Comparison of ENCODE assay signal across 20 cellular contexts in the genomic region with DNA sequence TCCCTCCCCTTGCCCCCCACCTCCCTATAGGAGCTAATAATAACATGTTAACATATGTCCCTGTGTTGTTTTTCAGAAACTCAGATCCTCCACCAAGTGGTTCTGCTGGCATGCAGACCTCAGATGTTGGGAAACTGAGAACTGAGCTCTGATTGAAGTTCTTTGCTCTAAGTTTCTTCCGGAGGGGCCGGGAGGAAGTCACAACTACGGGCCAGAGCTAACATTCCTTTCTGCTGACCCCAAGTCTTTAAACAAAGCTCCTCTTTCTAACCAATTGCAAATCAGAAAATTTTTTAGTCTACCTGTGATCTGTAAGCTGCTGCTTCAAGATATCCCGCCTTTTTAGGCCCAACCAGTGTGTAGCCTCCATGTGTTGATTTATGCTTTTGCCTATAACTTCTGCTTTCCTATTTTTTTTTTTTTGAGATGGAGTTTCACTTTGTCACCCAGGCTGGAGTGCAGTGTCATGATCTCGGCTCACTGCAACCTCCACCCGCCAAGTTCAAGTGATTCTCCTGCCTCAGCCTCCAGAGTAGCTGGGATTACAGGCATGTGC.
DNase-seq lines count a peak whose midpoint lies in the region; ATAC-seq and TF ChIP-seq lines count a peak whose summit lies in the region.
"Had no signal": no experiment of that assay in that cellular context is flagged by ENCODE, and none has a peak within 500 bp of the region (broad histone marks: within the 10 kb centered on the region; RNA-seq: fewer than 3 reads in every experiment).

No MANE protein-coding gene starts in this region.

- CTCF ChIA-PET in IMR-90 (lab: Yijun Ruan, JAX), result interaction anchor here (0.6 kb wide), 1 partner anchor 154 kb away, joined by 3 read pairs; no protein-coding TSS in a partner anchor

- H3K27ac ChIP-seq in IMR-90 (ENCODE audit: insufficient read depth, low read length) (peak overlapping the region; percentile 14; the same call in 1 of the 2 replicates), upper lobe of left lung (no peak overlapping the region)
- H3K27ac ChIP-seq: SK-N-MC had no signal

- H2BK15ac ChIP-seq in IMR-90 (ENCODE audit: low read depth, low read length), result no peak overlapping the region

- BruUV-seq in IMR-90 (replicated peaks; lab: Mats Ljungman, UMichigan), result no TSS peak

- no peak overlapping the region for H2BK120ac ChIP-seq in IMR-90 (ENCODE audit: low read depth, low read length)

- H3K27me3 ChIP-seq in IMR-90 (ENCODE audit: control insufficient read depth, insufficient read depth, low read length) (peaks cover 16% of the 10 kb centered on the region), upper lobe of left lung (no peaks in the 10 kb centered on the region)
- H3K27me3 ChIP-seq: MG63 had no signal

- no peak overlapping the region for H2BK5ac ChIP-seq in IMR-90 (ENCODE audit: low read depth, low read length, poor library complexity, severe bottlenecking)

- peak overlapping the region; percentile 11 for H3K4me3 Mint-ChIP-seq in neural crest cell
- H3K4me3 Mint-ChIP-seq: HFFc6 had no signal

- peak overlapping the region; percentile 49; the same call in 1 of the 2 replicates for H3K4me2 ChIP-seq in IMR-90 (ENCODE audit: low read depth, low read length)

- DNase-seq in IMR-90, result no peak
- peak; percentile 63 for DNase-seq in NOMO-1 treated with dmso at 0.1 percent for 144 hours (lab: John Stamatoyannopoulos, UW; ENCODE audit: unreplicated experiment)
- peak; percentile 35 for DNase-seq in choroid plexus epithelial cell (ENCODE audit: low read depth)
- no peak for DNase-seq in neural crest cell (ENCODE audit: low read depth, low spot score)
- DNase-seq in upper lobe of left lung, result no peak
- DNase-seq in NCI-H1417 (lab: John Stamatoyannopoulos, UW), result no peak
- no peak for DNase-seq in Right ventricle myocardium inferior (ENCODE audit: missing footprints)
- DNase-seq: C1 segment of cervical spinal cord, DMS 273 treated with DMSO at 0.1 percent for 48 hours, GOT3, HFFc6, Karpas-422, MG63, NCI-H1417 treated with DMSO at 0.1 percent for 48 hours, NCI-H1930, NCI-H2171, NCI-H446, NCI-H69 had no signal

- no peak overlapping the region for H3K23ac ChIP-seq in IMR-90 (ENCODE audit: low read depth, low read length)

- H3K36me3 Mint-ChIP-seq in neural crest cell (ENCODE audit: low read depth), result no peaks in the 10 kb centered on the region

- POLR2A ChIA-PET in IMR-90 (lab: Charles Lee; ENCODE audit: unreplicated experiment), result no interaction called here

- H3K9ac ChIP-seq in IMR-90 (ENCODE audit: low read depth, low read length), result no peak overlapping the region

- peaks cover 6% of the 10 kb centered on the region; the same call in 1 of the 2 replicates for H3K4me1 ChIP-seq in IMR-90 (ENCODE audit: control insufficient read depth, insufficient read depth, low read length)
- peaks cover 0 to 8% (median 3%) of the 10 kb centered on the region in 4 donors for H3K4me1 ChIP-seq in upper lobe of left lung

- H2AFZ ChIP-seq in IMR-90 (replicated peaks; ENCODE audit: low read length, poor library complexity), result peak overlapping the region; percentile 2

- H3K9me3 Mint-ChIP-seq in neural crest cell, result no peaks in the 10 kb centered on the region
- H3K9me3 Mint-ChIP-seq: HFFc6 had no signal

- ATAC-seq in IMR-90 (ENCODE audit: low read depth), result peak; percentile 51
- ATAC-seq in upper lobe of left lung (ENCODE audit: low FRiP score in 2 of 2), result no peak
- no peak for ATAC-seq in Right ventricle myocardium inferior
- ATAC-seq: Panc1 had no signal

- H2BK20ac ChIP-seq in IMR-90 (ENCODE audit: low read depth, low read length), result no peak overlapping the region

- TF ChIP-seq POLR2A in IMR-90 (IDR thresholded peaks at IDR 0.05; ENCODE audit: low read depth, low read length), result no peak
- TF ChIP-seq POLR2A in upper lobe of left lung (IDR thresholded peaks at IDR 0.05), result no peak

- intact Hi-C loops in IMR-90 (cut with micrococcal nuclease) (no loop called here), Right ventricle myocardium inferior (cut with DNase I) (no loop called here)

- no peak overlapping the region for H4K8ac ChIP-seq in IMR-90 (ENCODE audit: low read depth in 2 of 2, low read length in 2 of 2)

- TF ChIP-seq CTCF in IMR-90 (conservative IDR thresholded peaks at IDR 0.05; ENCODE audit: low read depth, low read length) (no peak), choroid plexus epithelial cell (conservative IDR thresholded peaks at IDR 0.05; ENCODE audit: low read depth, low read length) (no peak), neural crest cell (conservative IDR thresholded peaks at IDR 0.05) (no peak), upper lobe of left lung (IDR thresholded peaks at IDR 0.05) (no peak)

- TF ChIP-seq EP300 in upper lobe of left lung (IDR thresholded peaks at IDR 0.05), result no peak

- no peaks in the 10 kb centered on the region for H3K9me3 ChIP-seq in IMR-90 (ENCODE audit: control insufficient read depth, insufficient read depth, low read length)
- H3K9me3 ChIP-seq in upper lobe of left lung, result no peaks in the 10 kb centered on the region
- H3K9me3 ChIP-seq: MG63 had no signal

- peaks cover 37% of the 10 kb centered on the region for H3K4me1 Mint-ChIP-seq in neural crest cell

- H3K56ac ChIP-seq in IMR-90 (ENCODE audit: extremely low read depth, insufficient read depth, low read length), result no peak overlapping the region

- no peak overlapping the region for H3K27ac Mint-ChIP-seq in neural crest cell (ENCODE audit: unreplicated experiment)
- H3K27ac Mint-ChIP-seq: HFFc6 had no signal

- H2AK5ac ChIP-seq in IMR-90 (ENCODE audit: low read depth, low read length), result no peak overlapping the region

- no peaks in the 10 kb centered on the region for H3K79me1 ChIP-seq in IMR-90 (ENCODE audit: low read depth in 1 of 2, low read length in 2 of 2)

- in situ Hi-C loops in IMR-90 (cut with MboI; ENCODE audit: low sequenced_read_pairs), result no loop called here

- no peak overlapping the region for H3K14ac ChIP-seq in IMR-90 (replicated peaks; ENCODE audit: low read depth, low read length)

- no peak overlapping the region for H3K18ac ChIP-seq in IMR-90 (ENCODE audit: low read depth, low read length)

- WGBS in IMR-90 (ENCODE audit: extremely low coverage in 2 of 2, insufficient read length in 1 of 2), 2 experiments, result 68% methylated on average over 2 of the region's 6 CpGs; no CpG with 5 or more reads in 1 of the 2 experiments
- WGBS in upper lobe of left lung, 2 donors, result 61% methylated on average over 6 of the region's 6 CpGs

- H4K20me1 ChIP-seq in IMR-90 (ENCODE audit: insufficient read depth, low read length), result no peaks in the 10 kb centered on the region

- no peaks in the 10 kb centered on the region for H3K27me3 Mint-ChIP-seq in neural crest cell (ENCODE audit: low read depth)

- H4K5ac ChIP-seq in IMR-90 (ENCODE audit: low read depth, low read length), result no peak overlapping the region

- H3K4me3 ChIP-seq in IMR-90 (ENCODE audit: insufficient read depth, low read depth, low read length), result no peak overlapping the region
- H3K4me3 ChIP-seq in choroid plexus epithelial cell (ENCODE audit: low read depth, low read length), result no peak overlapping the region
- H3K4me3 ChIP-seq in upper lobe of left lung, result no peak overlapping the region
- H3K4me3 ChIP-seq: MG63, SK-N-MC had no signal

- no peaks in the 10 kb centered on the region for H3K9me1 ChIP-seq in IMR-90 (ENCODE audit: insufficient read depth, low read length)

- dilution Hi-C loops in IMR-90 (cut with HindIII; ENCODE audit: low sequenced_read_pairs, unreplicated experiment), result no loop called here

- TF ChIP-seq RAD21 in IMR-90 (IDR thresholded peaks at IDR 0.05; ENCODE audit: low read length), result no peak

- H4K91ac ChIP-seq in IMR-90 (ENCODE audit: insufficient read depth, low read depth, low read length), result no peak overlapping the region

- H3K36me3 ChIP-seq in IMR-90 (ENCODE audit: control insufficient read depth, insufficient read depth, low read length) (no peaks in the 10 kb centered on the region), upper lobe of left lung (no peaks in the 10 kb centered on the region)
- H3K36me3 ChIP-seq: MG63 had no signal

- H2AK9ac ChIP-seq in IMR-90 (replicated peaks; ENCODE audit: low read depth, low read length, poor library complexity), result no peak overlapping the region

- no peak overlapping the region for H3K4ac ChIP-seq in IMR-90 (ENCODE audit: low read depth, low read length)

TF ChIP-seq in IMR-90, 13 proteins besides CTCF, POLR2A, EP300 and RAD21:
- no peak for TF ChIP-seq SMC3 (IDR thresholded peaks at IDR 0.05; ENCODE audit: low read depth, low read length)

Comparison
In these comparisons a context has a peak if more than half of its experiments do, and no peak if none do; other contexts are left out.
1. DNase-seq: peak in NOMO-1 treated with dmso at 0.1 percent for 144 hours (single experiment) and choroid plexus epithelial cell (single experiment); none in IMR-90 (single experiment), neural crest cell (single experiment), upper lobe of left lung (0 of 2), NCI-H1417 (0 of 3) and Right ventricle myocardium inferior (single experiment).